Comparison of ENCODE assay signal across 8 cellular contexts in genomic region chr22:42863349-42863911, GRCh38. TPM values are rescaled to one million over a fixed set of nuclear protein-coding genes. Genes with fewer than 3 reads are reported as not detected.
DNase-seq lines count a peak whose midpoint lies in the region; ATAC-seq and TF ChIP-seq lines count a peak whose summit lies in the region.

No MANE protein-coding gene starts in this region.

- peak; percentile 76 for DNase-seq in activated CD4-positive, alpha-beta T cell treated with anti-CD3 and anti-CD28 coated beads for 36 hours
- DNase-seq in activated CD4-positive, alpha-beta T cell treated with anti-CD3 and anti-CD28 coated beads, Interleukin-2, amount 50 U/mL, for 1 hour = no peak
- DNase-seq in SKM-1 treated with dmso at 0.1 percent for 144 hours (lab: John Stamatoyannopoulos, UW; ENCODE audit: unreplicated experiment) (peak; percentile 38), epithelial cell of prostate (ENCODE audit: low read depth, low spot score) (peak; percentile 65), NCI-H2081 treated with DMSO at 0.1 percent for 48 hours (lab: John Stamatoyannopoulos, UW) (no peak), Peyer's patch (no peak), epidermal melanocyte (ENCODE audit: insufficient read length, low spot score) (no peak)

- H3K36me3 Mint-ChIP-seq in activated CD4-positive, alpha-beta T cell treated with anti-CD3 and anti-CD28 coated beads for 36 hours (ENCODE audit: low read depth) = peaks cover 12% of the 10 kb centered on the region
- peaks cover 6% of the 10 kb centered on the region for H3K36me3 Mint-ChIP-seq in stimulated activated memory B cell treated with anti-CD40 and anti-IgM and Interleukin-4, amounts not matched to agents 10 μg/mL and 1 μg/mL and 100 μg/mL, for 72 hours

- H3K9me3 ChIP-seq in Peyer's patch = no peaks in the 10 kb centered on the region

- H3K4me1 Mint-ChIP-seq in activated CD4-positive, alpha-beta T cell treated with anti-CD3 and anti-CD28 coated beads for 36 hours = peaks cover 19% of the 10 kb centered on the region
- H3K4me1 Mint-ChIP-seq in stimulated activated memory B cell treated with anti-CD40 and anti-IgM and Interleukin-4, amounts not matched to agents 10 μg/mL and 1 μg/mL and 100 μg/mL, for 72 hours = peaks cover 34% of the 10 kb centered on the region

- peaks cover 6% of the 10 kb centered on the region for H3K27me3 Mint-ChIP-seq in activated CD4-positive, alpha-beta T cell treated with anti-CD3 and anti-CD28 coated beads for 36 hours
- no peaks in the 10 kb centered on the region for H3K27me3 Mint-ChIP-seq in stimulated activated memory B cell treated with anti-CD40 and anti-IgM and Interleukin-4, amounts not matched to agents 10 μg/mL and 1 μg/mL and 100 μg/mL, for 72 hours

- no peak for TF ChIP-seq POLR2A in Peyer's patch (IDR thresholded peaks at IDR 0.05)

- no peaks in the 10 kb centered on the region for H3K36me3 ChIP-seq in Peyer's patch

- intact Hi-C loops in activated CD4-positive, alpha-beta T cell treated with anti-CD3 and anti-CD28 coated beads for 36 hours (cut with DNase I, micrococcal nuclease) = loop anchor here (1.0 to 10.0 kb wide), 5 partner anchors 101 to 231 kb away; partner anchors contain the start of genes CYB5R3 (in 1 of the 2), PACSIN2 (in 1 of the 2) and TTLL1 (in 1 of the 2)

- CTCF ChIA-PET in activated CD4-positive, alpha-beta T cell treated with anti-CD3 and anti-CD28 coated beads for 36 hours (lab: Charles Lee) = no interaction called here

- H3K27me3 ChIP-seq in Peyer's patch = no peaks in the 10 kb centered on the region

- TF ChIP-seq CTCF in Peyer's patch (IDR thresholded peaks at IDR 0.05) = no peak

- H3K4me3 Mint-ChIP-seq in activated CD4-positive, alpha-beta T cell treated with anti-CD3 and anti-CD28 coated beads for 36 hours = no peak overlapping the region
- no peak overlapping the region for H3K4me3 Mint-ChIP-seq in stimulated activated memory B cell treated with anti-CD40 and anti-IgM and Interleukin-4, amounts not matched to agents 10 μg/mL and 1 μg/mL and 100 μg/mL, for 72 hours

- peak overlapping the region; percentile 75 for H3K27ac Mint-ChIP-seq in activated CD4-positive, alpha-beta T cell treated with anti-CD3 and anti-CD28 coated beads for 36 hours
- H3K27ac Mint-ChIP-seq in stimulated activated memory B cell treated with anti-CD40 and anti-IgM and Interleukin-4, amounts not matched to agents 10 μg/mL and 1 μg/mL and 100 μg/mL, for 72 hours = peak overlapping the region; percentile 66

- peak; percentile 78 for ATAC-seq in activated CD4-positive, alpha-beta T cell treated with anti-CD3 and anti-CD28 coated beads for 36 hours
- peak; percentile 86 for ATAC-seq in stimulated activated memory B cell treated with anti-CD40 and anti-IgM and Interleukin-4, amounts not matched to agents 10 μg/mL and 1 μg/mL and 100 μg/mL, for 72 hours

- H3K4me1 ChIP-seq in Peyer's patch = no peaks in the 10 kb centered on the region

- H3K27ac ChIP-seq in epithelial cell of prostate = peak overlapping the region; percentile 68
- peak overlapping the region in 1 of 4 donors; percentile 43 for H3K27ac ChIP-seq in Peyer's patch

- peaks cover 16% of the 10 kb centered on the region for H3K9me3 Mint-ChIP-seq in activated CD4-positive, alpha-beta T cell treated with anti-CD3 and anti-CD28 coated beads for 36 hours (ENCODE audit: low read depth)
- H3K9me3 Mint-ChIP-seq in stimulated activated memory B cell treated with anti-CD40 and anti-IgM and Interleukin-4, amounts not matched to agents 10 μg/mL and 1 μg/mL and 100 μg/mL, for 72 hours = peaks cover 3% of the 10 kb centered on the region

- POLR2A ChIA-PET in activated CD4-positive, alpha-beta T cell treated with anti-CD3 and anti-CD28 coated beads for 36 hours (lab: Charles Lee) = no interaction called here

- H3K4me3 ChIP-seq in Peyer's patch = no peak overlapping the region

RNA-seq across cellular contexts. Expression of gene ARFGAP3, which starts 6.4 kb away (rescaled TPM):
- 10 to 100 TPM; 22.5 to 23.0 TPM for total RNA-seq in activated CD4-positive, alpha-beta T cell treated with anti-CD3 and anti-CD28 coated beads for 36 hours
- 10 to 100 TPM; 31.4 to 87.0 (median 57.8) TPM for total RNA-seq in Peyer's patch

Comparison
In these comparisons a context has a peak if more than half of its experiments do, and no peak if none do; other contexts are left out.
1. DNase-seq: peak in activated CD4-positive, alpha-beta T cell treated with anti-CD3 and anti-CD28 coated beads for 36 hours (single experiment), SKM-1 treated with dmso at 0.1 percent for 144 hours (single experiment) and epithelial cell of prostate (single experiment); none in activated CD4-positive, alpha-beta T cell treated with anti-CD3 and anti-CD28 coated beads, Interleukin-2, amount 50 U/mL, for 1 hour (single experiment), NCI-H2081 treated with DMSO at 0.1 percent for 48 hours (single experiment), Peyer's patch (0 of 3) and epidermal melanocyte (single experiment).